12 cellular contexts compared by ENCODE assay signal in the genomic region with DNA sequence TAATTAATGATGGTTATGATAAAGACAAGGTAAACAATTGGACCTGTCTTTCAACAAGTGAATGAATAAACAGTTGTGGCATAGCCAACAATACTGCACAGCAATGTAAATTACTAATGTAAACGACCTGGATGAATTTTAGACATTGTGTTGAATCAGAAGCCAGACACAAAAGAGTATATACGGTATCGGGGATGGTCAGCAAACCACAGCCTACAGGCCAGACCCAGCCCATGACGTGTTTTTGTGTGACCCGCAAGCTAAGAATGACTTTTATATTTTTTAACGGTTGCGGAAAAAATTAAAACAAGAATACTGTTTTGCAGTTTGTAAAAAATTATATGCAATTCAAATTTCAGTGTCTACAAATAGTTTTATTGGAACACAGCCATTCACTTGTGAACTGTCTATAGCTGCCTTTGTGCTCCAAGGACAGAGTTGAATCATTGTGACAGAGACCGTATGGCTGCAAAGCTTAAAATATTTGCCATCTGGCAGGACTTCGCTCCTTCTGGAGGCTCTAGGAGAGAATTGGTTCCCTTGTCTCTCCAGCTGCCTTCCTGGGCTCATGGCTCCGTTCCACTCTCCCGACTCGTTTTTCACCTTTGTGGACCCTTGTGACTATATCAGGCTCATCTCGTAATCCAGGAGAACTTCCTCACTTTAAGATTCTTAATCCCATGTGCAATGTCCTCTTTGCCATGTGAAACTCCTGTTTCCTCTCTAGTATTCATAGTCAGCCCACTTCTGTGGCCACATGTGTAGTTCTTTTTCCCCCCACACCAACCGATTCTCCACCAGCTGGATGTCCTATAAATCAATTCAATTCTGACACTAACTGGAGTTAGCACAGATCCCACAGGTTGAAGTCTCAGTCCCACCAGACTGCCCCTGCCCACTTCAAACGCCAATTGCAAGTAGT.
A peak's percentile ranks its signal among the peaks of the same experiment; 100 is the strongest.
DNase-seq lines count a peak whose midpoint lies in the region; ATAC-seq, FAIRE-seq and TF ChIP-seq lines count a peak whose summit lies in the region.
"Had no signal": no experiment of that assay in that cellular context is flagged by ENCODE, and none has a peak within 500 bp of the region (broad histone marks: within the 10 kb centered on the region; RNA-seq: fewer than 3 reads in every experiment).

No MANE protein-coding gene starts in this region.

- CTCF ChIA-PET in WTC11 (lab: Charles Lee): interaction anchor here (1.2 to 1.3 kb wide), 5 partner anchors 23 to 135 kb away, joined by 3 to 5 read pairs (median 4); no protein-coding TSS in a partner anchor

- H3K4me1 Mint-ChIP-seq in WTC11: peaks cover 38% of the 10 kb centered on the region

- peak; percentile 27 for DNase-seq in D721Med (ENCODE audit: insufficient read length, low spot score)
- DNase-seq in NCI-H1694 (lab: John Stamatoyannopoulos, UW): peak; percentile 77
- DNase-seq in WTC11 (ENCODE audit: low spot score): no peak
- peak; percentile 8 for DNase-seq in middle frontal gyrus (ENCODE audit: extremely low spot score, low spot score)
- DNase-seq in activated naive CD4-positive, alpha-beta T cell (lab: John Stamatoyannopoulos, UW): no peak
- DNase-seq in DMS79 treated with DMSO at 0.1 percent for 48 hours (lab: John Stamatoyannopoulos, UW): no peak
- DNase-seq in SKM-1 (lab: John Stamatoyannopoulos, UW; ENCODE audit: unreplicated experiment): no peak
- DNase-seq: activated effector memory CD4-positive, alpha-beta T cell treated with anti-CD3 and anti-CD28 coated beads, Interleukin-2, amount 50 U/mL, for 16 hours; BE2C; GM23248; thyroid gland had no signal

- peak; percentile 29 for FAIRE-seq in D721Med (lab: Jason Lieb, UNC)

- POLR2A ChIA-PET in WTC11 (lab: Charles Lee): interaction anchor here (0.5 kb wide), 1 partner anchor 131 kb away, joined by 6 read pairs; no protein-coding TSS in a partner anchor

- peak overlapping the region; percentile 19; the same call in 1 of the 2 replicates for H3K27ac Mint-ChIP-seq in WTC11

- no peak for ATAC-seq in WTC11
- no peak for ATAC-seq in GM18861 (IDR thresholded peaks at IDR 0.05; ENCODE audit: unreplicated experiment)

- H3K9me3 Mint-ChIP-seq in WTC11: peaks cover 4% of the 10 kb centered on the region

- H3K36me3 Mint-ChIP-seq in WTC11: no peaks in the 10 kb centered on the region

- TF ChIP-seq CTCF in D721Med (IDR thresholded peaks at IDR 0.05; ENCODE audit: insufficient read depth, missing control alignments) (no peak), WTC11 (IDR thresholded peaks at IDR 0.05) (no peak)

- H3K27me3 Mint-ChIP-seq in WTC11 (ENCODE audit: low read depth): no peaks in the 10 kb centered on the region

- no peak overlapping the region for H3K4me3 Mint-ChIP-seq in WTC11

TF ChIP-seq in WTC11, 78 proteins besides CTCF, POLR2A, EP300 and RAD21:
- TF ChIP-seq TP53 (CRISPR knock-in tag; IDR thresholded peaks at IDR 0.05): no peak
- no peak for TF ChIP-seq GRHL2 (CRISPR knock-in tag; IDR thresholded peaks at IDR 0.05; ENCODE audit: insufficient replicate concordance, severe bottlenecking)
- TF ChIP-seq JUN (CRISPR knock-in tag; IDR thresholded peaks at IDR 0.05): no peak
- no peak for TF ChIP-seq KAT7 (CRISPR knock-in tag; IDR thresholded peaks at IDR 0.05; ENCODE audit: borderline replicate concordance)
- TF ChIP-seq CREM (CRISPR knock-in tag; IDR thresholded peaks at IDR 0.05): no peak
- no peak for TF ChIP-seq ZNF138 (CRISPR knock-in tag; conservative IDR thresholded peaks at IDR 0.05)
- TF ChIP-seq SP1 (CRISPR knock-in tag; conservative IDR thresholded peaks at IDR 0.05): no peak
- no peak for TF ChIP-seq NFATC4 (CRISPR knock-in tag; IDR thresholded peaks at IDR 0.05)
- no peak for TF ChIP-seq ZNF425 (CRISPR knock-in tag; conservative IDR thresholded peaks at IDR 0.05)
- no peak for TF ChIP-seq ZBTB43 (CRISPR knock-in tag; IDR thresholded peaks at IDR 0.05)
- TF ChIP-seq, protein P1, sequence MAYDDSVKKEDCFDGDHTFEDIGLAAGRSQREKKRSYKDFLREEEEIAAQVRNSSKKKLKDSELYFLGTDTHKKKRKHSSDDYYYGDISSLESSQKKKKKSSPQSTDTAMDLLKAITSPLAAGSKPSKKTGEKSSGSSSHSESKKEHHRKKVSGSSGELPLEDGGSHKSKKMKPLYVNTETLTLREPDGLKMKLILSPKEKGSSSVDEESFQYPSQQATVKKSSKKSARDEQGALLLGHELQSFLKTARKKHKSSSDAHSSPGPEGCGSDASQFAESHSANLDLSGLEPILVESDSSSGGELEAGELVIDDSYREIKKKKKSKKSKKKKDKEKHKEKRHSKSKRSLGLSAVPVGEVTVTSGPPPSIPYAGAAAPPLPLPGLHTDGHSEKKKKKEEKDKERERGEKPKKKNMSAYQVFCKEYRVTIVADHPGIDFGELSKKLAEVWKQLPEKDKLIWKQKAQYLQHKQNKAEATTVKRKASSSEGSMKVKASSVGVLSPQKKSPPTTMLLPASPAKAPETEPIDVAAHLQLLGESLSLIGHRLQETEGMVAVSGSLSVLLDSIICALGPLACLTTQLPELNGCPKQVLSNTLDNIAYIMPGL (CRISPR knock-in tag; IDR thresholded peaks at IDR 0.05): no peak
- TF ChIP-seq, protein P2, sequence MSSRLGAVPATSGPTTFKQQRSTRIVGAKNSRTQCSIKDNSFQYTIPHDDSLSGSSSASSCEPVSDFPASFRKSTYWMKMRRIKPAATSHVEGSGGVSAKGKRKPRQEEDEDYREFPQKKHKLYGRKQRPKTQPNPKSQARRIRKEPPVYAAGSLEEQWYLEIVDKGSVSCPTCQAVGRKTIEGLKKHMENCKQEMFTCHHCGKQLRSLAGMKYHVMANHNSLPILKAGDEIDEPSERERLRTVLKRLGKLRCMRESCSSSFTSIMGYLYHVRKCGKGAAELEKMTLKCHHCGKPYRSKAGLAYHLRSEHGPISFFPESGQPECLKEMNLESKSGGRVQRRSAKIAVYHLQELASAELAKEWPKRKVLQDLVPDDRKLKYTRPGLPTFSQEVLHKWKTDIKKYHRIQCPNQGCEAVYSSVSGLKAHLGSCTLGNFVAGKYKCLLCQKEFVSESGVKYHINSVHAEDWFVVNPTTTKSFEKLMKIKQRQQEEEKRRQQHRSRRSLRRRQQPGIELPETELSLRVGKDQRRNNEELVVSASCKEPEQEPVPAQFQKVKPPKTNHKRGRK (CRISPR knock-in tag; IDR thresholded peaks at IDR 0.05; ENCODE audit: borderline replicate concordance): no peak
- no peak for TF ChIP-seq TCF7 (CRISPR knock-in tag; IDR thresholded peaks at IDR 0.05; ENCODE audit: low read depth)
- no peak for TF ChIP-seq ELF4 (CRISPR knock-in tag; IDR thresholded peaks at IDR 0.05; ENCODE audit: low read depth)
- TF ChIP-seq ERG (CRISPR knock-in tag; IDR thresholded peaks at IDR 0.05): no peak
- TF ChIP-seq ZNF671 (CRISPR knock-in tag; IDR thresholded peaks at IDR 0.05): no peak
- TF ChIP-seq CREB1 (CRISPR knock-in tag; IDR thresholded peaks at IDR 0.05): no peak
- no peak for TF ChIP-seq TEAD4 (CRISPR knock-in tag; IDR thresholded peaks at IDR 0.05)
- TF ChIP-seq PRRX2 (CRISPR knock-in tag; IDR thresholded peaks at IDR 0.05): no peak

Comparison
In these comparisons a context has a peak if more than half of its experiments do, and no peak if none do; other contexts are left out.
1. DNase-seq: peak in D721Med (single experiment), NCI-H1694 (single experiment) and middle frontal gyrus (single experiment); none in WTC11 (single experiment), activated naive CD4-positive, alpha-beta T cell (0 of 4), DMS79 treated with DMSO at 0.1 percent for 48 hours (single experiment) and SKM-1 (single experiment).